ENCODE assay signal across 8 cellular contexts in the genomic region with DNA sequence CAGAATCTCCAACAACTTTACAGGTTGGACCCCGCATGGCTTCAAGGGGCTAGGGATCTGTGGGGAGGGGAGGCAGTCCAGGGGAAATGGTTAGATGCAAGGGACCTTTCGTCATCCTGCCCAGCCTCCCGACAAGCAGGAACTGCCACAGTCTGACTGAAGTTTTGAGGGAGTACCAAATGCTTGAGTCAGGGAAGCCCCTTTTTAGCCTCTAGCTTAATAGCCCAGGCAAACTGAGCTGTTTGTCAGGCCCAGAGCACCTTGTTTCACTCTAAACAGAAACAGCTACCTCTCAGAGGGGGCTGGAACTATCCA. TPM values are rescaled to one million over a fixed set of nuclear protein-coding genes. Genes with fewer than 3 reads are reported as not detected.
A peak's percentile ranks its signal among the peaks of the same experiment; 100 is the strongest.
DNase-seq lines count a peak whose midpoint lies in the region; ATAC-seq and TF ChIP-seq lines count a peak whose summit lies in the region.

No MANE protein-coding gene starts in this region.

- H3K4me3 ChIP-seq in CD8-positive, alpha-beta T cell (ENCODE audit: low read depth, low read length), result peak overlapping the region; percentile 62
- peak overlapping the region; percentile 61 for H3K4me3 ChIP-seq in KMS-11 (IDR thresholded peaks at IDR 0.05; ENCODE audit: insufficient read depth, low read depth, low read length)
- H3K4me3 ChIP-seq in kidney epithelial cell (ENCODE audit: low read depth, low read length), result peak overlapping the region; percentile 90
- H3K4me3 ChIP-seq in tibial nerve, result peak overlapping the region; percentile 85 to 96 (median 96)

- no peak for TF ChIP-seq CTCF in CD8-positive, alpha-beta T cell (IDR thresholded peaks at IDR 0.05)
- TF ChIP-seq CTCF in KMS-11 (conservative IDR thresholded peaks at IDR 0.05; ENCODE audit: low read depth, low read length), result no peak
- TF ChIP-seq CTCF in kidney epithelial cell (IDR thresholded peaks at IDR 0.05; ENCODE audit: insufficient read depth, low read length, poor library complexity, severe bottlenecking), result no peak
- no peak for TF ChIP-seq CTCF in tibial nerve (IDR thresholded peaks at IDR 0.05)

- TF ChIP-seq EP300 in tibial nerve (IDR thresholded peaks at IDR 0.05), result no peak

- H4K20me1 ChIP-seq in KMS-11 (ENCODE audit: insufficient read depth), result no peaks in the 10 kb centered on the region

- H3K36me3 Mint-ChIP-seq in CD8-positive, alpha-beta T cell, result peaks cover 20% of the 10 kb centered on the region
- peaks cover 8% of the 10 kb centered on the region for H3K36me3 Mint-ChIP-seq in activated naive CD8-positive, alpha-beta T cell treated with anti-CD3 and anti-CD28 coated beads, Interleukin-2, amount 10 ng/mL, durations not matched to agents 7 days and 5 days

- 3% methylated on average over 3 of the region's 3 CpGs for WGBS in tibial nerve, 2 donors

- peak overlapping the region; percentile 98 for H3K4me3 Mint-ChIP-seq in CD8-positive, alpha-beta T cell
- peak overlapping the region; percentile 97 for H3K4me3 Mint-ChIP-seq in activated naive CD8-positive, alpha-beta T cell treated with anti-CD3 and anti-CD28 coated beads, Interleukin-2, amount 10 ng/mL, durations not matched to agents 7 days and 5 days

- peaks cover 31% of the 10 kb centered on the region for H3K4me1 Mint-ChIP-seq in CD8-positive, alpha-beta T cell (ENCODE audit: low read depth)
- peaks cover 24% of the 10 kb centered on the region for H3K4me1 Mint-ChIP-seq in activated naive CD8-positive, alpha-beta T cell treated with anti-CD3 and anti-CD28 coated beads, Interleukin-2, amount 10 ng/mL, durations not matched to agents 7 days and 5 days

- peak overlapping the region; percentile 94 for H3K9ac ChIP-seq in KMS-11

- H3K4me2 ChIP-seq in KMS-11, result peak overlapping the region; percentile 81

- intact Hi-C loops in CD8-positive, alpha-beta T cell (cut with DNase I, micrococcal nuclease), result loop anchor here (5.0 kb wide), 4 partner anchors 56 to 356 kb away; a partner anchor contains a TSS
- intact Hi-C loops in posterior cingulate gyrus (cut with DNase I), result loop anchor here (2.0 to 10.0 kb wide), 2 partner anchors 142 to 210 kb away; a partner anchor contains a TSS

- H3K27me3 Mint-ChIP-seq in CD8-positive, alpha-beta T cell (ENCODE audit: low read depth), result no peaks in the 10 kb centered on the region
- no peaks in the 10 kb centered on the region for H3K27me3 Mint-ChIP-seq in activated naive CD8-positive, alpha-beta T cell treated with anti-CD3 and anti-CD28 coated beads, Interleukin-2, amount 10 ng/mL, durations not matched to agents 7 days and 5 days

- DNase-seq in CD8-positive, alpha-beta T cell, result peak in 1 of 7 experiments; percentile 18
- DNase-seq in activated naive CD8-positive, alpha-beta T cell treated with anti-CD3 and anti-CD28 coated beads, Interleukin-2, amount 10 ng/mL, durations not matched to agents 7 days and 5 days, result no peak
- no peak for DNase-seq in kidney epithelial cell (ENCODE audit: low read depth)
- no peak for DNase-seq in tibial nerve (ENCODE audit: low spot score in 2 of 2)
- no peak for DNase-seq in posterior cingulate gyrus
- DNase-seq in C1 segment of cervical spinal cord (lab: John Stamatoyannopoulos, UW), result no peak
- DNase-seq in NCI-H510A treated with DMSO at 0.1 percent for 48 hours (lab: John Stamatoyannopoulos, UW), result no peak

- H3K36me3 ChIP-seq in CD8-positive, alpha-beta T cell (ENCODE audit: insufficient read depth, low read length), result no peaks in the 10 kb centered on the region
- H3K36me3 ChIP-seq in KMS-11 (ENCODE audit: insufficient read depth) (peaks cover 4% of the 10 kb centered on the region; the same call in 1 of the 2 replicates), kidney epithelial cell (ENCODE audit: control insufficient read depth, insufficient read depth, low read length) (no peaks in the 10 kb centered on the region), tibial nerve (peaks cover 0 to 36% (median 0%) of the 10 kb centered on the region in 3 donors)

- CTCF ChIA-PET in CD8-positive, alpha-beta T cell (lab: Charles Lee), result interaction anchor here (0.5 to 8.1 kb wide), 5 partner anchors 15 to 732 kb away, joined by 3 to 95 read pairs (median 3); a partner anchor contains a TSS

- ATAC-seq in CD8-positive, alpha-beta T cell, result peak; percentile 3
- ATAC-seq in activated naive CD8-positive, alpha-beta T cell treated with anti-CD3 and anti-CD28 coated beads, Interleukin-2, amount 10 ng/mL, durations not matched to agents 7 days and 5 days (ENCODE audit: low read depth), result no peak

- H2AFZ ChIP-seq in KMS-11 (ENCODE audit: low read depth), result peak overlapping the region; percentile 60; the same call in 1 of the 2 replicates

- H3K9me3 Mint-ChIP-seq in CD8-positive, alpha-beta T cell, result no peaks in the 10 kb centered on the region
- H3K9me3 Mint-ChIP-seq in activated naive CD8-positive, alpha-beta T cell treated with anti-CD3 and anti-CD28 coated beads, Interleukin-2, amount 10 ng/mL, durations not matched to agents 7 days and 5 days, result no peaks in the 10 kb centered on the region

- peak overlapping the region; percentile 58 for H3K27ac ChIP-seq in CD8-positive, alpha-beta T cell (ENCODE audit: low read depth, low read length)
- H3K27ac ChIP-seq in KMS-11, result peak overlapping the region; percentile 97
- H3K27ac ChIP-seq in tibial nerve, result peak overlapping the region in 3 of 4 donors; percentile 89 to 94 (median 89)

- H3K9me3 ChIP-seq in CD8-positive, alpha-beta T cell (ENCODE audit: low read length), result no peaks in the 10 kb centered on the region
- H3K9me3 ChIP-seq in tibial nerve, result no peaks in the 10 kb centered on the region

- H3K79me2 ChIP-seq in KMS-11 (ENCODE audit: insufficient read depth, low read depth), result peaks cover 61% of the 10 kb centered on the region

- H3K27me3 ChIP-seq in CD8-positive, alpha-beta T cell (ENCODE audit: insufficient read depth, low read length), result no peaks in the 10 kb centered on the region
- no peaks in the 10 kb centered on the region for H3K27me3 ChIP-seq in KMS-11 (ENCODE audit: insufficient read depth, low read depth)
- H3K27me3 ChIP-seq in kidney epithelial cell (ENCODE audit: control insufficient read depth, insufficient read depth, low read length), result no peaks in the 10 kb centered on the region
- no peaks in the 10 kb centered on the region for H3K27me3 ChIP-seq in tibial nerve

- peak overlapping the region; percentile 96 for H3K27ac Mint-ChIP-seq in CD8-positive, alpha-beta T cell
- peak overlapping the region; percentile 94 for H3K27ac Mint-ChIP-seq in activated naive CD8-positive, alpha-beta T cell treated with anti-CD3 and anti-CD28 coated beads, Interleukin-2, amount 10 ng/mL, durations not matched to agents 7 days and 5 days

- POLR2A ChIA-PET in CD8-positive, alpha-beta T cell (lab: Charles Lee), result interaction anchor here (0.6 to 1.7 kb wide), 4 partner anchors 9 to 293 kb away, joined by 3 to 7 read pairs (median 4); a partner anchor contains a TSS
- POLR2A ChIA-PET in activated naive CD8-positive, alpha-beta T cell treated with anti-CD3 and anti-CD28 coated beads, Interleukin-2, amount 10 ng/mL, durations not matched to agents 7 days and 5 days (lab: Charles Lee), result interaction anchor here (1.4 to 2.2 kb wide), 3 partner anchors 45 to 285 kb away, joined by 5 to 10 read pairs (median 7); a partner anchor contains a TSS

- no peak for TF ChIP-seq POLR2A in tibial nerve (IDR thresholded peaks at IDR 0.05)

- peaks cover 20% of the 10 kb centered on the region for H3K4me1 ChIP-seq in CD8-positive, alpha-beta T cell (ENCODE audit: insufficient read depth, low read length)
- peaks cover 60% of the 10 kb centered on the region for H3K4me1 ChIP-seq in KMS-11 (ENCODE audit: low read depth, poor library complexity, severe bottlenecking)
- H3K4me1 ChIP-seq in tibial nerve, result peaks cover 0 to 34% (median 10%) of the 10 kb centered on the region in 4 donors

RNA-seq across cellular contexts. Expression of a gene that starts 1.1 kb away (rescaled TPM):
- 10 to 100 TPM; 15.6 to 16.0 TPM for total RNA-seq in CD8-positive, alpha-beta T cell
- 10 to 100 TPM; 41.5 to 45.1 TPM for total RNA-seq in activated naive CD8-positive, alpha-beta T cell treated with anti-CD3 and anti-CD28 coated beads, Interleukin-2, amount 10 ng/mL, durations not matched to agents 7 days and 5 days
- 53.6 and 57.5 TPM in 2 replicates for total RNA-seq in kidney epithelial cell
- 100 to 1,000 TPM in 1 of 4 donors, 10 to 100 TPM in 3; 72.1 to 115 (median 83.3) TPM for total RNA-seq in tibial nerve

RNA-seq across cellular contexts. Expression of a gene that starts 57.3 kb away (rescaled TPM):
- total RNA-seq in CD8-positive, alpha-beta T cell, result 10 to 100 TPM; 11.1 to 11.2 TPM
- 10 to 100 TPM; 35.0 to 37.1 TPM for total RNA-seq in activated naive CD8-positive, alpha-beta T cell treated with anti-CD3 and anti-CD28 coated beads, Interleukin-2, amount 10 ng/mL, durations not matched to agents 7 days and 5 days
- total RNA-seq in kidney epithelial cell, result 21.2 and 27.5 TPM in 2 replicates
- 10 to 100 TPM; 39.6 to 60.3 (median 51.6) TPM for total RNA-seq in tibial nerve
